1 cellular context compared by ENCODE assay signal in the genomic region with DNA sequence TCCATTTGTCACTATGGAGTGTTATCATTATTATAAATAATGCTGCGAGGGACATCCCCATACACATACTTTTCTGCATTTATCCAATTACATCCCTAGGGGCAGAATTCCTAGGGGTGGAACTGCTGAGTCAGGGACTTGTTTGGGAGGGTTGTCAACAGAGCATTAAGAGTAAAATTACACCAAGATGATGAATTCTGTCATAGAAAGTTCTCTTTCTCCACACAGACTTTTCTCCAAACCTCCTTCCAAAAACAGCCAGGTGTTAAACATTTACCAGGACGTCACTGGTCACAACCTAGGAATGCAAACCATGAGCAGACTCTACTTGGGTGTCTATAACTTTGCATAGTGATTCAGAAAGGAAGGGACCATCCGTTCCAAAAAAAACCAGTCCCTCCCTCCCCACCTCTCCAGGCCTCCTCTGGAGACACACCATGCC.
TF ChIP-seq lines count a peak whose summit lies in the region.

No MANE protein-coding gene starts in this region.

TF ChIP-seq in K562, 482 proteins besides CTCF, POLR2A, EP300 and RAD21 (continued from another document):
- TF ChIP-seq DIDO1 (tag; IDR thresholded peaks at IDR 0.05; ENCODE audit: low read depth), result no peak
- TF ChIP-seq C11orf30 (IDR thresholded peaks at IDR 0.05; ENCODE audit: low read depth), result peak; percentile 81
- no peak for TF ChIP-seq ZC3H11A (IDR thresholded peaks at IDR 0.05; ENCODE audit: low read depth, low read length)
- no peak for TF ChIP-seq U2AF1 (optimal IDR thresholded peaks at IDR 0.05; ENCODE audit: low read depth, low read length)
TF ChIP-seq in K562: peak in this region for 6.
